In the genomic region with DNA sequence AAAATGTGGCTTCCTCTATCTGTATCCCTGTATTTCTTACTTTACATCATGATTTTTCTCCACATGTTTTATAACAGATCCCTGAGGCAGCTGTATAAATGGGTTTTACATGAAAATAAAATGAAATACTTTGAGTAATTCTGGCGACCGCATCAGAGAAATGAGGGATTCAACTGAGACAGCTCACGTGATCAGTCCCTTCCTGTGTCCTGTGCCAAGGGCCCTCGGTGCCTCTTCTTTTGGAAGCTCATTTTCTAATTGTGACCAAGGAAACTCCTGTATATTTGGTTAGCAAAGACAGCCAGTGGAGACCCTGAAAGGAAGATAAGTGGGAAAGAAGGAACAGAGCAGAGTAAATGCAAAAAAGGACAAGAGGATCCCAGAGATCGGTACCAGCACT, we compare ENCODE assay signal across 20 cellular contexts.
DNase-seq lines count a peak whose midpoint lies in the region; ATAC-seq and TF ChIP-seq lines count a peak whose summit lies in the region.
"Had no signal": no experiment of that assay in that cellular context is flagged by ENCODE, and none has a peak within 500 bp of the region (broad histone marks: within the 10 kb centered on the region; RNA-seq: fewer than 3 reads in every experiment).

No MANE protein-coding gene starts in this region.

- peaks cover 22 to 57% of the 10 kb centered on the region in 2 donors for H3K4me1 ChIP-seq in gastrocnemius medialis
- H3K4me1 ChIP-seq: SJSA1 had no signal

- H3K27me3 Mint-ChIP-seq in activated CD8-positive, alpha-beta memory T cell treated with anti-CD3 and anti-CD28 coated beads, Interleukin-2, amount 10 ng/mL, durations not matched to agents 7 days and 5 days = no peaks in the 10 kb centered on the region
- no peaks in the 10 kb centered on the region for H3K27me3 Mint-ChIP-seq in activated naive CD8-positive, alpha-beta T cell treated with anti-CD3 and anti-CD28 coated beads, Interleukin-2, amount 50 U/mL, for 24 hours
- H3K27me3 Mint-ChIP-seq in immature natural killer cell (ENCODE audit: low read depth in 3 of 3) = peaks cover 10 to 24% (median 15%) of the 10 kb centered on the region in 3 donors

- no peaks in the 10 kb centered on the region for H3K9me3 Mint-ChIP-seq in activated CD8-positive, alpha-beta memory T cell treated with anti-CD3 and anti-CD28 coated beads, Interleukin-2, amount 10 ng/mL, durations not matched to agents 7 days and 5 days (ENCODE audit: low read depth)
- H3K9me3 Mint-ChIP-seq in activated naive CD8-positive, alpha-beta T cell treated with anti-CD3 and anti-CD28 coated beads, Interleukin-2, amount 50 U/mL, for 24 hours = no peaks in the 10 kb centered on the region
- H3K9me3 Mint-ChIP-seq in immature natural killer cell = no peaks in the 10 kb centered on the region
- H3K9me3 Mint-ChIP-seq: IgD-negative memory B cell had no signal

- peak overlapping the region; percentile 58 to 65 (median 60) for H3K27ac ChIP-seq in gastrocnemius medialis
- H3K27ac ChIP-seq: C4-2B, HL-60, SJSA1 had no signal

- TF ChIP-seq CTCF in gastrocnemius medialis (IDR thresholded peaks at IDR 0.05 in 4 of 5, conservative IDR thresholded peaks at IDR 0.05 in 1 of 5) = no peak

- H3K4me1 Mint-ChIP-seq in activated CD8-positive, alpha-beta memory T cell treated with anti-CD3 and anti-CD28 coated beads, Interleukin-2, amount 10 ng/mL, durations not matched to agents 7 days and 5 days = peaks cover 94% of the 10 kb centered on the region
- peaks cover 93% of the 10 kb centered on the region for H3K4me1 Mint-ChIP-seq in activated naive CD8-positive, alpha-beta T cell treated with anti-CD3 and anti-CD28 coated beads, Interleukin-2, amount 50 U/mL, for 24 hours
- H3K4me1 Mint-ChIP-seq in immature natural killer cell = peaks cover 99 to 100% of the 10 kb centered on the region in 2 donors

- peak overlapping the region; percentile 24 for H3K27ac Mint-ChIP-seq in activated CD8-positive, alpha-beta memory T cell treated with anti-CD3 and anti-CD28 coated beads, Interleukin-2, amount 10 ng/mL, durations not matched to agents 7 days and 5 days
- H3K27ac Mint-ChIP-seq in activated naive CD8-positive, alpha-beta T cell treated with anti-CD3 and anti-CD28 coated beads, Interleukin-2, amount 50 U/mL, for 24 hours = peak overlapping the region; percentile 61
- peak overlapping the region; percentile 91 to 100 (median 100) for H3K27ac Mint-ChIP-seq in immature natural killer cell
- H3K27ac Mint-ChIP-seq: IgD-negative memory B cell had no signal

- intact Hi-C loops in gastrocnemius medialis (cut with DNase I; ENCODE audit: low total_unique reads) = no loop called here

- DNase-seq in activated CD8-positive, alpha-beta memory T cell treated with anti-CD3 and anti-CD28 coated beads, Interleukin-2, amount 10 ng/mL, durations not matched to agents 7 days and 5 days = peak; percentile 25
- DNase-seq in activated CD8-positive, alpha-beta memory T cell treated with anti-CD3 and anti-CD28 coated beads, Interleukin-2, amount 50 U/mL, for 4 hours = no peak
- no peak for DNase-seq in activated naive CD8-positive, alpha-beta T cell treated with anti-CD3 and anti-CD28 coated beads, Interleukin-2, amount 50 U/mL, for 24 hours
- DNase-seq in immature natural killer cell = no peak
- no peak for DNase-seq in gastrocnemius medialis
- no peak for DNase-seq in activated CD4-positive, CD25-positive, alpha-beta regulatory T cell (lab: John Stamatoyannopoulos, UW)
- no peak for DNase-seq in T1000 (lab: John Stamatoyannopoulos, UW)
- DNase-seq: activated CD4-positive, alpha-beta T cell treated with anti-CD3 and anti-CD28 coated beads for 4 hours; activated T-cell treated with anti-CD3 and anti-CD28 coated beads, Interleukin-2, amount 50 U/mL, for 1 hour; central memory CD4-positive, alpha-beta T cell; effector memory CD4-positive, alpha-beta T cell; left colon; NCI-H2029; NCI-H510A; trophoblast cell had no signal

- no peak for ATAC-seq in activated CD8-positive, alpha-beta memory T cell treated with anti-CD3 and anti-CD28 coated beads, Interleukin-2, amount 10 ng/mL, durations not matched to agents 7 days and 5 days
- no peak for ATAC-seq in activated naive CD8-positive, alpha-beta T cell treated with anti-CD3 and anti-CD28 coated beads, Interleukin-2, amount 50 U/mL, for 24 hours
- ATAC-seq in gastrocnemius medialis = no peak
- no peak for ATAC-seq in GM21619 (IDR thresholded peaks at IDR 0.05; ENCODE audit: unreplicated experiment)
- ATAC-seq: left colon had no signal

- no peak for TF ChIP-seq POLR2A in gastrocnemius medialis (IDR thresholded peaks at IDR 0.05)

- CTCF ChIA-PET in activated CD8-positive, alpha-beta memory T cell treated with anti-CD3 and anti-CD28 coated beads, Interleukin-2, amount 10 ng/mL, durations not matched to agents 7 days and 5 days (lab: Charles Lee) = interaction anchor here (0.7 to 1.6 kb wide), 4 partner anchors 27 to 168 kb away, joined by 3 read pairs; no protein-coding TSS in a partner anchor

- H3K27me3 ChIP-seq in gastrocnemius medialis = no peaks in the 10 kb centered on the region
- H3K27me3 ChIP-seq: SJSA1 had no signal

- no peak overlapping the region for H3K4me3 Mint-ChIP-seq in activated CD8-positive, alpha-beta memory T cell treated with anti-CD3 and anti-CD28 coated beads, Interleukin-2, amount 10 ng/mL, durations not matched to agents 7 days and 5 days
- no peak overlapping the region for H3K4me3 Mint-ChIP-seq in activated naive CD8-positive, alpha-beta T cell treated with anti-CD3 and anti-CD28 coated beads, Interleukin-2, amount 50 U/mL, for 24 hours
- peak overlapping the region; percentile 61 to 89 (median 70) for H3K4me3 Mint-ChIP-seq in immature natural killer cell
- H3K4me3 Mint-ChIP-seq: IgD-negative memory B cell had no signal

- peaks cover 75% of the 10 kb centered on the region for H3K36me3 Mint-ChIP-seq in activated CD8-positive, alpha-beta memory T cell treated with anti-CD3 and anti-CD28 coated beads, Interleukin-2, amount 10 ng/mL, durations not matched to agents 7 days and 5 days
- peaks cover 87% of the 10 kb centered on the region for H3K36me3 Mint-ChIP-seq in activated naive CD8-positive, alpha-beta T cell treated with anti-CD3 and anti-CD28 coated beads, Interleukin-2, amount 50 U/mL, for 24 hours (ENCODE audit: low read depth)
- H3K36me3 Mint-ChIP-seq in immature natural killer cell = peaks cover 18 to 43% (median 31%) of the 10 kb centered on the region in 3 donors

- H3K4me3 ChIP-seq in gastrocnemius medialis = no peak overlapping the region
- H3K4me3 ChIP-seq: SJSA1 had no signal

- in situ Hi-C loops in gastrocnemius medialis (cut with MboI; ENCODE audit: low sequenced_read_pairs in 4 of 4) = loop anchor here in 1 of 4 donors (25.0 kb wide), 1 partner anchor 119 kb away; a partner anchor contains a TSS

- no peaks in the 10 kb centered on the region for H3K36me3 ChIP-seq in gastrocnemius medialis
- H3K36me3 ChIP-seq: SJSA1 had no signal

- H3K9me3 ChIP-seq in gastrocnemius medialis = no peaks in the 10 kb centered on the region
- H3K9me3 ChIP-seq: SJSA1 had no signal

Comparison
In these comparisons a context has a peak if more than half of its experiments do, and no peak if none do; other contexts are left out.
1. H3K27ac Mint-ChIP-seq: peak in every context shown above with its lines; median percentile 100 in immature natural killer cell; 61 in activated naive CD8-positive, alpha-beta T cell treated with anti-CD3 and anti-CD28 coated beads, Interleukin-2, amount 50 U/mL, for 24 hours; 24 in activated CD8-positive, alpha-beta memory T cell treated with anti-CD3 and anti-CD28 coated beads, Interleukin-2, amount 10 ng/mL, durations not matched to agents 7 days and 5 days.
2. H3K4me3 Mint-ChIP-seq: peak in immature natural killer cell (5 of 5); none in activated CD8-positive, alpha-beta memory T cell treated with anti-CD3 and anti-CD28 coated beads, Interleukin-2, amount 10 ng/mL, durations not matched to agents 7 days and 5 days (single experiment) and activated naive CD8-positive, alpha-beta T cell treated with anti-CD3 and anti-CD28 coated beads, Interleukin-2, amount 50 U/mL, for 24 hours (single experiment).